17 cellular contexts compared by ENCODE assay signal in the genomic region with DNA sequence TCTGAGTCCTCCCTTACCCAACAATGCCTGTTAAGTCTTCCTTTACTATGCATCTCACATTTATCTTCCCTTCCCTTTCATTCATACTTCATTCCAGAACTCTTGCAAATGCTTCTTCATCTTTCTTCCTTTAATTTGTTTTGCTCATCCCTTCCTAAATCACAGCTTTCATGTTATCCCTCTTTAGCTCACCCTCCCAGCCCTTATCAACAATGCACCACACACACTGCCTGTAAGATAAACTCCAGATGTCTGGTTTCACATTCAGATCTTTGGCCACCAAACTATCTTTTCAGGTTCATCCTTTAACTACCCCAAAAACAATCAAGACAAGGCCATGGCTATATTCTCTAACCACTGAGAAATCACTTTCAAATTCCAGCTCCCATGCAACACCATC. TPM values are rescaled to one million over a fixed set of nuclear protein-coding genes. Genes with fewer than 3 reads are reported as not detected.
DNase-seq lines count a peak whose midpoint lies in the region; ATAC-seq and TF ChIP-seq lines count a peak whose summit lies in the region.
"Had no signal": no experiment of that assay in that cellular context is flagged by ENCODE, and none has a peak within 500 bp of the region (broad histone marks: within the 10 kb centered on the region; RNA-seq: fewer than 3 reads in every experiment).

No MANE protein-coding gene starts in this region.

- peak overlapping the region; percentile 0 for H3K27ac Mint-ChIP-seq in CD4-positive, alpha-beta T cell
- H3K27ac Mint-ChIP-seq in CD8-positive, alpha-beta memory T cell: peak overlapping the region in 7 of 8 donors; percentile 0 to 67 (median 18)
- H3K27ac Mint-ChIP-seq in T-helper 17 cell: peak overlapping the region; percentile 93
- no peak overlapping the region for H3K27ac Mint-ChIP-seq in Calu3 (ENCODE audit: unreplicated experiment)

- no peaks in the 10 kb centered on the region for H3K27me3 ChIP-seq in CD4-positive, alpha-beta T cell (ENCODE audit: control insufficient read depth, insufficient read depth, low read length)
- no peaks in the 10 kb centered on the region for H3K27me3 ChIP-seq in CD8-positive, alpha-beta memory T cell (ENCODE audit: insufficient read depth, low read length, poor library complexity, severe bottlenecking)
- no peaks in the 10 kb centered on the region for H3K27me3 ChIP-seq in vagina

- TF ChIP-seq POLR2A in erythroblast (IDR thresholded peaks at IDR 0.05; ENCODE audit: low read length) (no peak), vagina (IDR thresholded peaks at IDR 0.05) (no peak)

- peaks cover 22% of the 10 kb centered on the region for H3K4me1 ChIP-seq in CD8-positive, alpha-beta memory T cell (ENCODE audit: insufficient read depth, low read length)
- peaks cover 29% of the 10 kb centered on the region for H3K4me1 ChIP-seq in vagina

- H3K27ac ChIP-seq in CD4-positive, alpha-beta T cell (ENCODE audit: low read depth, low read length): no peak overlapping the region
- no peak overlapping the region for H3K27ac ChIP-seq in CD8-positive, alpha-beta memory T cell (ENCODE audit: low read depth, low read length)
- no peak overlapping the region for H3K27ac ChIP-seq in vagina
- H3K27ac ChIP-seq: HL-60, PC-9 had no signal

- TF ChIP-seq CTCF in CD4-positive, alpha-beta T cell (IDR thresholded peaks at IDR 0.05): no peak
- TF ChIP-seq CTCF in vagina (IDR thresholded peaks at IDR 0.05): no peak
- TF ChIP-seq CTCF in Calu3 (IDR thresholded peaks at IDR 0.05; ENCODE audit: unreplicated experiment): no peak

- no peak overlapping the region for H3K4me3 Mint-ChIP-seq in CD4-positive, alpha-beta T cell
- peak overlapping the region in 1 of 7 donors; percentile 38 for H3K4me3 Mint-ChIP-seq in CD8-positive, alpha-beta memory T cell
- H3K4me3 Mint-ChIP-seq in T-helper 17 cell: peak overlapping the region; percentile 53
- H3K4me3 Mint-ChIP-seq in Calu3 (ENCODE audit: low read depth, unreplicated experiment): no peak overlapping the region

- BruUV-seq in Calu3 (replicated peaks; lab: Mats Ljungman, UMichigan): no TSS peak

- no peaks in the 10 kb centered on the region for H3K9me3 Mint-ChIP-seq in CD4-positive, alpha-beta T cell
- no peaks in the 10 kb centered on the region for H3K9me3 Mint-ChIP-seq in CD8-positive, alpha-beta memory T cell
- H3K9me3 Mint-ChIP-seq in Calu3 (ENCODE audit: low read depth, unreplicated experiment): no peaks in the 10 kb centered on the region

- intact Hi-C loops in CD4-positive, alpha-beta T cell (cut with DNase I, micrococcal nuclease): loop anchor here (5.0 to 10.0 kb wide), 5 partner anchors 174 to 1664 kb away; a partner anchor contains a TSS
- intact Hi-C loops in vagina (cut with DNase I) (no loop called here), Calu3 (cut with micrococcal nuclease; ENCODE audit: unreplicated experiment) (no loop called here)

- H3K36me3 ChIP-seq in CD8-positive, alpha-beta memory T cell (ENCODE audit: insufficient read depth, low read length): peaks cover 5% of the 10 kb centered on the region
- peaks cover 0 to 29% of the 10 kb centered on the region in 2 donors for H3K36me3 ChIP-seq in vagina

- no peaks in the 10 kb centered on the region for H3K9me3 ChIP-seq in CD4-positive, alpha-beta T cell (ENCODE audit: control insufficient read depth, low read length)
- H3K9me3 ChIP-seq in CD8-positive, alpha-beta memory T cell (ENCODE audit: low read length): no peaks in the 10 kb centered on the region
- H3K9me3 ChIP-seq in T-helper 17 cell (ENCODE audit: control insufficient read depth, low read length, poor library complexity, severe bottlenecking) (no peaks in the 10 kb centered on the region), vagina (no peaks in the 10 kb centered on the region)

- H3K4me1 Mint-ChIP-seq in CD4-positive, alpha-beta T cell (ENCODE audit: low read depth): peaks cover 47% of the 10 kb centered on the region
- H3K4me1 Mint-ChIP-seq in CD8-positive, alpha-beta memory T cell: peaks cover 37 to 58% (median 45%) of the 10 kb centered on the region in 3 donors
- H3K4me1 Mint-ChIP-seq in T-helper 17 cell: peaks cover 41% of the 10 kb centered on the region
- peaks cover 25% of the 10 kb centered on the region for H3K4me1 Mint-ChIP-seq in Calu3 (ENCODE audit: low read depth, unreplicated experiment)

- peaks cover 57% of the 10 kb centered on the region for H3K36me3 Mint-ChIP-seq in CD4-positive, alpha-beta T cell (ENCODE audit: low read depth)
- peaks cover 4 to 46% (median 7%) of the 10 kb centered on the region in 3 donors for H3K36me3 Mint-ChIP-seq in CD8-positive, alpha-beta memory T cell
- H3K36me3 Mint-ChIP-seq in T-helper 17 cell (ENCODE audit: low read depth): no peaks in the 10 kb centered on the region
- H3K36me3 Mint-ChIP-seq in Calu3 (ENCODE audit: insufficient read depth, unreplicated experiment): peaks cover 33% of the 10 kb centered on the region

- CTCF ChIA-PET in CD4-positive, alpha-beta T cell (lab: Charles Lee): interaction anchor here (0.9 kb wide), 1 partner anchor 22 kb away, joined by 3 read pairs; no protein-coding TSS in a partner anchor
- CTCF ChIA-PET in CD8-positive, alpha-beta memory T cell (lab: Charles Lee): no interaction called here
- CTCF ChIA-PET in Calu3 (lab: Charles Lee): no interaction called here

- no peak overlapping the region for H3K4me3 ChIP-seq in CD8-positive, alpha-beta memory T cell (ENCODE audit: low read length)
- no peak overlapping the region for H3K4me3 ChIP-seq in vagina
- H3K4me3 ChIP-seq: PC-9 had no signal

- no peak for ATAC-seq in CD4-positive, alpha-beta T cell (ENCODE audit: poor library complexity)
- no peak for ATAC-seq in T-helper 17 cell

- POLR2A ChIA-PET in CD4-positive, alpha-beta T cell (lab: Charles Lee): no interaction called here
- POLR2A ChIA-PET in CD8-positive, alpha-beta memory T cell (lab: Charles Lee): no interaction called here

- H3K27me3 Mint-ChIP-seq in CD4-positive, alpha-beta T cell: no peaks in the 10 kb centered on the region
- H3K27me3 Mint-ChIP-seq in CD8-positive, alpha-beta memory T cell: peaks cover 0 to 3% of the 10 kb centered on the region in 2 donors
- no peaks in the 10 kb centered on the region for H3K27me3 Mint-ChIP-seq in T-helper 17 cell
- no peaks in the 10 kb centered on the region for H3K27me3 Mint-ChIP-seq in Calu3 (ENCODE audit: unreplicated experiment)

- no peak for DNase-seq in CD4-positive, alpha-beta T cell
- DNase-seq in CD8-positive, alpha-beta memory T cell: no peak
- DNase-seq in T-helper 17 cell (no peak), erythroblast (lab: John Stamatoyannopoulos, UW) (peak; percentile 39 to 74), vagina (ENCODE audit: extremely low spot score in 2 of 2) (no peak), inferior parietal cortex (ENCODE audit: extremely low spot score) (no peak), Calu3 (no peak)
- DNase-seq: DMS 273 treated with DMSO at 0.1 percent for 48 hours, GF-D8, GOT3, KBM-7, NCI-H1048, NCI-H2081 treated with DMSO at 0.1 percent for 48 hours, NCI-H510A, NCI-H774, PC-9 had no signal

RNA-seq across cellular contexts. Expression of a gene that starts 3.4 kb away (rescaled TPM):
- 10 to 100 TPM; 62.2 to 64.5 TPM for total RNA-seq in CD4-positive, alpha-beta T cell
- 10 to 100 TPM; 32.7 to 33.5 TPM for total RNA-seq in CD8-positive, alpha-beta memory T cell
- polyA plus RNA-seq in CD8-positive, alpha-beta memory T cell: 8.7 TPM
- 10 to 100 TPM; 51.6 to 58.2 TPM for total RNA-seq in T-helper 17 cell
- 18.2 TPM for total RNA-seq in vagina
- 49.8 and 57.3 TPM in 2 replicates for total RNA-seq in Calu3 (2022)

Comparison
In these comparisons a context has a peak if more than half of its experiments do, and no peak if none do; other contexts are left out.
1. DNase-seq: peak in erythroblast (2 of 2); none in CD4-positive, alpha-beta T cell (0 of 10), CD8-positive, alpha-beta memory T cell (0 of 5), T-helper 17 cell (0 of 3), vagina (0 of 2), inferior parietal cortex (single experiment) and Calu3 (single experiment).
2. intact Hi-C loops: an anchor here in CD4-positive, alpha-beta T cell (5.0 to 10.0 kb wide); none called in vagina and Calu3.